20 cellular contexts compared by ENCODE assay signal in the genomic region with DNA sequence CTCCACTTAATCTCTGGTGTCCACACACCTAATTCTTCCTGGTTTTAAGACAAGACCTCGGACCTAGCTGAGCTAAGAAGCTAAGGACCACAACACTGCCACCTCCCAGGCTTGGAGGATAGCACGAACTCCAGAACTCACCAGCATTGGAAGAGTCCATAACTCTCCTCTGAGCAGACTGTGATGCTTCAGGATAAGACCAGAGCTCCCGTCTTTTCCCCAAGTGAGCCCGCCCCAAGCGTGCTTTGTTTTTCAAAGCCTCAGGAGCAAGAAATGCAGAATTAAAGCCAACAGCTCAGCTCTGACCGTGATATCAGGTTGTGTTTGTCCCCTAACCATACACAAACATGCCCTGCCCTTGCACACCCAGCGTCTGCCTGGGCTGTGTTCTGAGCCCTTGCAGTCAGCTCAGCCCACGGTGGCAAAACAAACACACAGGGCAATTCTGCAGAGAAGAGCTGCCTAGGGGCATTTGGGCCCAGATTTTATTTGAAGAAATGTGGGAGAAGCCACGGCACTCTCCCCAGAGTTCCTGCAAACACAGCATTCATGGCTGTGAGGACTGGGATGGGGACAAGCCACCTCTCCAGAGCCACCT.
"Had no signal": no experiment of that assay in that cellular context is flagged by ENCODE, and none has a peak within 500 bp of the region (broad histone marks: within the 10 kb centered on the region; RNA-seq: fewer than 3 reads in every experiment).

No MANE protein-coding gene starts in this region.

- H3K27me3 ChIP-seq: neural progenitor cell, thyroid gland had no signal

- H3K4me2 ChIP-seq: neural progenitor cell had no signal

- ATAC-seq: activated naive CD4-positive, alpha-beta T cell treated with anti-CD3 and anti-CD28 coated beads, Interleukin-2, amount 50 U/mL, for 72 hours; activated T-cell treated with anti-CD3 and anti-CD28 coated beads, Interleukin-2, amount 50 U/mL, for 4 hours; sciatic nerve; stimulated activated naive CD8-positive, alpha-beta T cell treated with anti-CD3 and anti-CD28 coated beads, Interleukin-15, amount 100 ng/mL, for 72 hours had no signal

- H3K9me3 ChIP-seq: thyroid gland had no signal

- H3K27ac ChIP-seq: neural progenitor cell, skin epidermis, thyroid gland, VCaP had no signal

- H3K4me1 ChIP-seq: neural progenitor cell, thyroid gland had no signal

- H2AFZ ChIP-seq: neural progenitor cell had no signal

- FAIRE-seq: colon, frontal cortex, TTC549, urothelium cell line had no signal

- DNase-seq: activated CD4-positive, alpha-beta memory T cell treated with anti-CD3 and anti-CD28 coated beads for 36 hours; activated CD4-positive, alpha-beta T cell treated with anti-CD3 and anti-CD28 coated beads for 4 hours; activated T-cell treated with anti-CD3 and anti-CD28 coated beads, Interleukin-2, amount 50 U/mL, for 4 hours; effector memory CD4-positive, alpha-beta T cell; islet precursor cell; natural killer cell; posterior cingulate gyrus; stimulated activated CD4-positive, alpha-beta T cell treated with anti-CD3 and anti-CD28 coated beads, Interleukin-4, amount 100 ng/mL, for 24 hours; stimulated activated naive CD8-positive, alpha-beta T cell treated with anti-CD3 and anti-CD28 coated beads, Interleukin-15, amount 100 ng/mL, for 72 hours; T-helper 9 cell; thyroid gland had no signal

- H3K36me3 ChIP-seq: thyroid gland had no signal

- H3K4me3 ChIP-seq: neural progenitor cell, skin epidermis, thyroid gland had no signal

- H3K9ac ChIP-seq: neural progenitor cell had no signal
